Comparison of ENCODE assay signal across 1 cellular context in the genomic region with DNA sequence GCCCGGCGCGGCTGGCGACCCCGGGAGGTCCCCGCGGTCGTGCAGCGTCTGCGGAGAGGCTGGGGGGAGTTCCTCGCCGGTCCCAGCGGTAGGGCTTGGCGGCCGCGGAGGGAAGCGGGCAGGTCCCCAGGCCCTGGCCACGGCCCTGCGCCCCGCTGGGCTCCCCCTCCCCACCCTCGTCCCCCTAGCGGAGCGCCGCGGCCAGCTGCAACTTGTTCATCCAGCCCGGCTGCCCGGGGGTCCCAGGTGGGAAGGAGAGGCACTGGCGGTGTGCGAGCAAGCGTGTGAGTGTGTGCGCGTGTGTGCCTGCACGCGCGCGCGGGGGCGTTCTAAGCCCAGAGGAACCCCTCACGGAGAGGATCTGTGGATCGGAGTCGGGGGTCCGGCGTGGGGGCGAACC.
TF ChIP-seq lines count a peak whose summit lies in the region.

No MANE protein-coding gene starts in this region.

TF ChIP-seq in GM23338, 12 proteins besides CTCF, POLR2A, EP300 and RAD21 (continued from another document):
- TF ChIP-seq, protein P1, sequence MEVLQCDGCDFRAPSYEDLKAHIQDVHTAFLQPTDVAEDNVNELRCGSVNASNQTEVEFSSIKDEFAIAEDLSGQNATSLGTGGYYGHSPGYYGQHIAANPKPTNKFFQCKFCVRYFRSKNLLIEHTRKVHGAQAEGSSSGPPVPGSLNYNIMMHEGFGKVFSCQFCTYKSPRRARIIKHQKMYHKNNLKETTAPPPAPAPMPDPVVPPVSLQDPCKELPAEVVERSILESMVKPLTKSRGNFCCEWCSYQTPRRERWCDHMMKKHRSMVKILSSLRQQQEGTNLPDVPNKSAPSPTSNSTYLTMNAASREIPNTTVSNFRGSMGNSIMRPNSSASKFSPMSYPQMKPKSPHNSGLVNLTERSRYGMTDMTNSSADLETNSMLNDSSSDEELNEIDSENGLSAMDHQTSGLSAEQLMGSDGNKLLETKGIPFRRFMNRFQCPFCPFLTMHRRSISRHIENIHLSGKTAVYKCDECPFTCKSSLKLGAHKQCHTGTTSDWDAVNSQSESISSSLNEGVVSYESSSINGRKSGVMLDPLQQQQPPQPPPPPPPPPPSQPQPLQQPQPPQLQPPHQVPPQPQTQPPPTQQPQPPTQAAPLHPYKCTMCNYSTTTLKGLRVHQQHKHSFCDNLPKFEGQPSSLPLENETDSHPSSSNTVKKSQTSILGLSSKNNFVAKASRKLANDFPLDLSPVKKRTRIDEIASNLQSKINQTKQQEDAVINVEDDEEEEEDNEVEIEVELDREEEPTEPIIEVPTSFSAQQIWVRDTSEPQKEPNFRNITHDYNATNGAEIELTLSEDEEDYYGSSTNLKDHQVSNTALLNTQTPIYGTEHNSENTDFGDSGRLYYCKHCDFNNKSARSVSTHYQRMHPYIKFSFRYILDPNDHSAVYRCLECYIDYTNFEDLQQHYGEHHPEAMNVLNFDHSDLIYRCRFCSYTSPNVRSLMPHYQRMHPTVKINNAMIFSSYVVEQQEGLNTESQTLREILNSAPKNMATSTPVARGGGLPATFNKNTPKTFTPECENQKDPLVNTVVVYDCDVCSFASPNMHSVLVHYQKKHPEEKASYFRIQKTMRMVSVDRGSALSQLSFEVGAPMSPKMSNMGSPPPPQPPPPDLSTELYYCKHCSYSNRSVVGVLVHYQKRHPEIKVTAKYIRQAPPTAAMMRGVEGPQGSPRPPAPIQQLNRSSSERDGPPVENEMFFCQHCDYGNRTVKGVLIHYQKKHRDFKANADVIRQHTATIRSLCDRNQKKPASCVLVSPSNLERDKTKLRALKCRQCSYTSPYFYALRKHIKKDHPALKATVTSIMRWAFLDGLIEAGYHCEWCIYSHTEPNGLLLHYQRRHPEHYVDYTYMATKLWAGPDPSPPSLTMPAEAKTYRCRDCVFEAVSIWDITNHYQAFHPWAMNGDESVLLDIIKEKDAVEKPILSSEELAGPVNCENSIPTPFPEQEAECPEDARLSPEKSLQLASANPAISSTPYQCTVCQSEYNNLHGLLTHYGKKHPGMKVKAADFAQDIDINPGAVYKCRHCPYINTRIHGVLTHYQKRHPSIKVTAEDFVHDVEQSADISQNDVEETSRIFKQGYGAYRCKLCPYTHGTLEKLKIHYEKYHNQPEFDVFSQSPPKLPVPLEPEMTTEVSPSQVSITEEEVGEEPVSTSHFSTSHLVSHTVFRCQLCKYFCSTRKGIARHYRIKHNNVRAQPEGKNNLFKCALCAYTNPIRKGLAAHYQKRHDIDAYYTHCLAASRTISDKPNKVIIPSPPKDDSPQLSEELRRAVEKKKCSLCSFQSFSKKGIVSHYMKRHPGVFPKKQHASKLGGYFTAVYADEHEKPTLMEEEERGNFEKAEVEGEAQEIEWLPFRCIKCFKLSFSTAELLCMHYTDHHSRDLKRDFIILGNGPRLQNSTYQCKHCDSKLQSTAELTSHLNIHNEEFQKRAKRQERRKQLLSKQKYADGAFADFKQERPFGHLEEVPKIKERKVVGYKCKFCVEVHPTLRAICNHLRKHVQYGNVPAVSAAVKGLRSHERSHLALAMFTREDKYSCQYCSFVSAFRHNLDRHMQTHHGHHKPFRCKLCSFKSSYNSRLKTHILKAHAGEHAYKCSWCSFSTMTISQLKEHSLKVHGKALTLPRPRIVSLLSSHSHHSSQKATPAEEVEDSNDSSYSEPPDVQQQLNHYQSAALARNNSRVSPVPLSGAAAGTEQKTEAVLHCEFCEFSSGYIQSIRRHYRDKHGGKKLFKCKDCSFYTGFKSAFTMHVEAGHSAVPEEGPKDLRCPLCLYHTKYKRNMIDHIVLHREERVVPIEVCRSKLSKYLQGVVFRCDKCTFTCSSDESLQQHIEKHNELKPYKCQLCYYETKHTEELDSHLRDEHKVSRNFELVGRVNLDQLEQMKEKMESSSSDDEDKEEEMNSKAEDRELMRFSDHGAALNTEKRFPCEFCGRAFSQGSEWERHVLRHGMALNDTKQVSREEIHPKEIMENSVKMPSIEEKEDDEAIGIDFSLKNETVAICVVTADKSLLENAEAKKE (CRISPR knock-in tag; IDR thresholded peaks at IDR 0.05) = no peak
- no peak for TF ChIP-seq ZNF114 (CRISPR knock-in tag; IDR thresholded peaks at IDR 0.05)
- no peak for TF ChIP-seq EZH2phosphoT487 (IDR thresholded peaks at IDR 0.05; ENCODE audit: unreplicated experiment)
- TF ChIP-seq NANOG (IDR thresholded peaks at IDR 0.05; ENCODE audit: borderline replicate concordance) = no peak
